8 cellular contexts compared by ENCODE assay signal in genomic region chr9:136790640-136791465, GRCh38. TPM values are rescaled to one million over a fixed set of nuclear protein-coding genes. Genes with fewer than 3 reads are reported as not detected.
DNase-seq lines count a peak whose midpoint lies in the region; ATAC-seq and TF ChIP-seq lines count a peak whose summit lies in the region.

Gene TMEM141, plus strand, starts transcription at chr9:136791344. Its CDS starts 27 bp downstream, at chr9:136791371.

- H3K27me3 Mint-ChIP-seq in activated naive CD8-positive, alpha-beta T cell treated with anti-CD3 and anti-CD28 coated beads, Interleukin-2, amount 10 ng/mL, durations not matched to agents 7 days and 5 days, result peaks cover 3% of the 10 kb centered on the region

- peaks cover 6% of the 10 kb centered on the region; the same call in 1 of the 2 replicates for H3F3A ChIP-seq in SU-DHL-6 (ENCODE audit: insufficient read depth)

- peak; percentile 36 for TF ChIP-seq POLR2A in ovary (IDR thresholded peaks at IDR 0.05)
- peak in 1 of 2 donors; percentile 94 for TF ChIP-seq POLR2A in thyroid gland (IDR thresholded peaks at IDR 0.05)

- no peaks in the 10 kb centered on the region for H4K20me1 ChIP-seq in SU-DHL-6 (ENCODE audit: low read depth, low read length)

- peak within 1 kb of the TSS; percentile 69 for H2AFZ ChIP-seq in SU-DHL-6 (ENCODE audit: low read depth, low read length, severe bottlenecking)

- H3K27ac ChIP-seq in SU-DHL-6 (ENCODE audit: low read depth, low read length) (peak within 1 kb of the TSS; percentile 42), ovary (peak within 1 kb of the TSS; percentile 78 to 82), thyroid gland (peak within 1 kb of the TSS; percentile 86 to 90 (median 87))

- no peak for TF ChIP-seq EP300 in ovary (IDR thresholded peaks at IDR 0.05)

- H3K4me1 ChIP-seq in ovary (ENCODE audit: insufficient read depth), result peaks cover 8% of the 10 kb centered on the region
- peaks cover 13 to 25% of the 10 kb centered on the region in 2 donors for H3K4me1 ChIP-seq in thyroid gland

- H3K4me2 ChIP-seq in SU-DHL-6 (ENCODE audit: low read depth, low read length, poor library complexity, severe bottlenecking), result peak within 1 kb of the TSS; percentile 66

- H3K9me2 ChIP-seq in SU-DHL-6 (replicated peaks; ENCODE audit: insufficient read depth, low read length), result no peaks in the 10 kb centered on the region

- H3K9me3 Mint-ChIP-seq in activated naive CD8-positive, alpha-beta T cell treated with anti-CD3 and anti-CD28 coated beads, Interleukin-2, amount 10 ng/mL, durations not matched to agents 7 days and 5 days, result no peaks in the 10 kb centered on the region

- POLR2A ChIA-PET in activated naive CD8-positive, alpha-beta T cell treated with anti-CD3 and anti-CD28 coated beads, Interleukin-2, amount 10 ng/mL, durations not matched to agents 7 days and 5 days (lab: Charles Lee), result interaction anchor here (0.8 to 1.5 kb wide), 6 partner anchors 15 to 450 kb away, joined by 3 to 7 read pairs (median 4); partner anchors contain the start of gene RABL6

- H3K4me3 ChIP-seq in SU-DHL-6 (ENCODE audit: insufficient read depth, low read length, poor library complexity, severe bottlenecking) (peak within 1 kb of the TSS; percentile 61), ovary (peak within 1 kb of the TSS; percentile 77), thyroid gland (replicated peaks in 1 of 3) (peak within 1 kb of the TSS in 2 of 3 donors; percentile 57)

- no peaks in the 10 kb centered on the region for H3K79me2 ChIP-seq in SU-DHL-6 (ENCODE audit: insufficient read depth, low read length)

- H3K9ac ChIP-seq in SU-DHL-6 (ENCODE audit: low read length), result peak within 1 kb of the TSS; percentile 69

- H3K36me3 ChIP-seq in SU-DHL-6 (ENCODE audit: low read length) (no peaks in the 10 kb centered on the region), ovary (no peaks in the 10 kb centered on the region), thyroid gland (no peaks in the 10 kb centered on the region)

- peak; percentile 82 for ATAC-seq in HG02678 (IDR thresholded peaks at IDR 0.05; ENCODE audit: unreplicated experiment)
- ATAC-seq in activated naive CD8-positive, alpha-beta T cell treated with anti-CD3 and anti-CD28 coated beads, Interleukin-2, amount 10 ng/mL, durations not matched to agents 7 days and 5 days (ENCODE audit: low read depth), result peak; percentile 89

- peaks cover 23% of the 10 kb centered on the region for H3K4me1 Mint-ChIP-seq in activated naive CD8-positive, alpha-beta T cell treated with anti-CD3 and anti-CD28 coated beads, Interleukin-2, amount 10 ng/mL, durations not matched to agents 7 days and 5 days

- no peaks in the 10 kb centered on the region for H3K36me3 Mint-ChIP-seq in activated naive CD8-positive, alpha-beta T cell treated with anti-CD3 and anti-CD28 coated beads, Interleukin-2, amount 10 ng/mL, durations not matched to agents 7 days and 5 days

- peak within 1 kb of the TSS; percentile 82 for H3K4me3 Mint-ChIP-seq in activated naive CD8-positive, alpha-beta T cell treated with anti-CD3 and anti-CD28 coated beads, Interleukin-2, amount 10 ng/mL, durations not matched to agents 7 days and 5 days

- H3K9me3 ChIP-seq in SU-DHL-6 (ENCODE audit: insufficient read depth, low read length), result no peaks in the 10 kb centered on the region
- H3K9me3 ChIP-seq in ovary, result no peaks in the 10 kb centered on the region
- no peaks in the 10 kb centered on the region for H3K9me3 ChIP-seq in thyroid gland

- 1 to 2% (median 1%) methylated on average over 57 to 65 of the region's 65 CpGs for WGBS in ovary, 3 donors
- WGBS in thyroid gland, 2 donors, result 0% methylated on average over 2 to 12 of the region's 65 CpGs

- TF ChIP-seq CTCF in GM10266 (IDR thresholded peaks at IDR 0.05; ENCODE audit: control insufficient read depth, insufficient read depth, low read depth, missing control alignments) (no peak), SU-DHL-6 (IDR thresholded peaks at IDR 0.05; ENCODE audit: insufficient read depth, low read length, poor library complexity, severe bottlenecking) (no peak), ovary (IDR thresholded peaks at IDR 0.05) (no peak), thyroid gland (IDR thresholded peaks at IDR 0.05) (no peak)

- intact Hi-C loops in head of caudate nucleus (cut with DNase I) (loop anchor here (5.0 kb wide), 1 partner anchor 161 kb away; the partner anchor contains the start of gene LCN12), ovary (cut with DNase I) (loop anchor here in 1 of 4 donors (10.0 kb wide), 1 partner anchor 54 kb away; the partner anchor contains the start of genes AJM1 and PHPT1), thyroid gland (cut with DNase I) (no loop called here)

- DNase-seq in GM10266 (ENCODE audit: extremely low spot score) (peak; percentile 99), NCI-H128 (lab: John Stamatoyannopoulos, UW; ENCODE audit: unreplicated experiment) (peak; percentile 98), head of caudate nucleus (peak; percentile 99 to 100 (median 100)), ovary (peak; percentile 100), thyroid gland (peak; percentile 100)
- DNase-seq in activated naive CD8-positive, alpha-beta T cell treated with anti-CD3 and anti-CD28 coated beads, Interleukin-2, amount 10 ng/mL, durations not matched to agents 7 days and 5 days, result peak; percentile 100

- peak within 1 kb of the TSS; percentile 90 for H3K27ac Mint-ChIP-seq in activated naive CD8-positive, alpha-beta T cell treated with anti-CD3 and anti-CD28 coated beads, Interleukin-2, amount 10 ng/mL, durations not matched to agents 7 days and 5 days

- H3K27me3 ChIP-seq in SU-DHL-6 (ENCODE audit: low read length) (no peaks in the 10 kb centered on the region), ovary (no peaks in the 10 kb centered on the region), thyroid gland (no peaks in the 10 kb centered on the region)

RNA-seq across cellular contexts. Expression of gene TMEM141, which starts in this region (rescaled TPM):
- total RNA-seq in activated naive CD8-positive, alpha-beta T cell treated with anti-CD3 and anti-CD28 coated beads, Interleukin-2, amount 10 ng/mL, durations not matched to agents 7 days and 5 days, result 10 to 100 TPM; 37.5 to 43.6 TPM
- total RNA-seq in ovary, result 100 to 1,000 TPM in 1 of 7 donors, 10 to 100 TPM in 6; 43.1 to 115 (median 64.8) TPM
- polyA plus RNA-seq in ovary, result 10 to 100 TPM; 23.4 to 64.9 TPM
- 100 to 1,000 TPM in 3 of 4 donors, 10 to 100 TPM in 1; 81.6 to 189 (median 141) TPM for total RNA-seq in thyroid gland

Comparison
In these comparisons a context has a peak if more than half of its experiments do, and no peak if none do; other contexts are left out.
1. Peak in every context shown above with its lines: DNase-seq, ATAC-seq, H3K4me3 ChIP-seq and H3K27ac ChIP-seq.